ENCODE assay signal across 2 cellular contexts in the genomic region with DNA sequence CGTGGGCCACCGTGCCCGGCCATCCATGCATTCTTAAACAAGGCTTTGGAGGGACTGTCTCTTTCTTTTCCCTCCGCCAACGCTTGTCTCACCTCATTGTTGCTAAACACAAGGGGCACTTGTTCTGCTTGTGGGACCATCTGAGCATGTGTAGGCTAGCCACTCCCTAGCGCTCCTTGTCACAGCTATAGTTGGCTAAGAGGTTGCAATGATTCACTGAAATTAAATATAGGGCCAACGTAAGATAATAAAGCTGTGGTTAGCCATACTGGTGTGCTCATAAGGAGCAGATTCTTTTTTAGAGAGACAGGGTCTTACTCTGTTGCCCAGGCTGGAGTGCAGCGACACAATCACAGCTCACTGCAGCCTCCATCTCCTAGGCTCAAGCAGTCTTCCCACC.
TF ChIP-seq lines count a peak whose summit lies in the region.

No MANE protein-coding gene starts in this region.

TF ChIP-seq in IMR-90, 13 proteins besides CTCF, POLR2A, EP300 and RAD21:
- TF ChIP-seq CEBPB (IDR thresholded peaks at IDR 0.05; ENCODE audit: low read depth, low read length) (no peak), RCOR1 (IDR thresholded peaks at IDR 0.05; ENCODE audit: insufficient replicate concordance, low read length) (no peak)
- TF ChIP-seq, protein P1, sequence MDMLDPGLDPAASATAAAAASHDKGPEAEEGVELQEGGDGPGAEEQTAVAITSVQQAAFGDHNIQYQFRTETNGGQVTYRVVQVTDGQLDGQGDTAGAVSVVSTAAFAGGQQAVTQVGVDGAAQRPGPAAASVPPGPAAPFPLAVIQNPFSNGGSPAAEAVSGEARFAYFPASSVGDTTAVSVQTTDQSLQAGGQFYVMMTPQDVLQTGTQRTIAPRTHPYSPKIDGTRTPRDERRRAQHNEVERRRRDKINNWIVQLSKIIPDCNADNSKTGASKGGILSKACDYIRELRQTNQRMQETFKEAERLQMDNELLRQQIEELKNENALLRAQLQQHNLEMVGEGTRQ (IDR thresholded peaks at IDR 0.05; ENCODE audit: low read depth, low read length) = no peak

TF ChIP-seq in K562, 482 proteins besides CTCF, POLR2A, EP300 and RAD21:
- 0 out of 2 replicates have a peak, but pooled peaks have one; percentile 9 for TF ChIP-seq STAG1 (CRISPR knock-in tag; IDR thresholded peaks at IDR 0.05; ENCODE audit: borderline replicate concordance)
- no peak for TF ChIP-seq ZNF197 (CRISPR knock-in tag; IDR thresholded peaks at IDR 0.05; ENCODE audit: low read depth)
